In the genomic region with DNA sequence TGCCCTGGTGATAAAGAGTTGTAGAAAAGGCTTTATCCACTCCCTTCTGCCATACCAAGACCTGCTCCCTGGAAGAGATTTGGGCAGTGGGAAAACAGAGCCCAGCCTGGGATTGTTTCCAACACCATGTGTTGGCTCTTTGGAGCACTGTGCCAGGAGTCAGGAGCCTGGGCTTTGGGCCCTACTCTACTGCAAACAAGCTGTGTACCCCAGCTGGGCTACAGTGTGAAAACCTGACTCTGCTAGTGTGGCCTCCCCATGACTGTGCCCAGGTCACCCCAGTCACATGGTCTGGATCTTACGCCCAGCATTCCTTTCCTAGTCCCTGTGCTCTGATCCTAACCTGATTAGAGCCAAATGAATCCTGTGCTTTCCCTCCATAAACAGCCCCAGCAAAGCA, we compare ENCODE assay signal across 16 cellular contexts.
"Had no signal": no experiment of that assay in that cellular context is flagged by ENCODE, and none has a peak within 500 bp of the region (broad histone marks: within the 10 kb centered on the region; RNA-seq: fewer than 3 reads in every experiment).

No MANE protein-coding gene starts in this region.

- H3K36me3 ChIP-seq: ascending aorta, gastrocnemius medialis, heart right ventricle, thoracic aorta, uterus had no signal

- H3K4me3 ChIP-seq: ascending aorta, gastrocnemius medialis, heart right ventricle, skin epidermis, thoracic aorta, uterus had no signal

- H3K4me1 Mint-ChIP-seq: activated naive CD8-positive, alpha-beta T cell treated with anti-CD3 and anti-CD28 coated beads, Interleukin-2, amount 50 U/mL, for 24 hours; stimulated activated naive CD8-positive, alpha-beta T cell treated with anti-CD3 and anti-CD28 coated beads, Interleukin-15, amount 100 ng/mL, for 72 hours had no signal

- H3K27ac ChIP-seq: ascending aorta, gastrocnemius medialis, heart right ventricle, parathyroid adenoma, skin epidermis, thoracic aorta, uterus had no signal

- H3K9me3 ChIP-seq: ascending aorta, gastrocnemius medialis, heart right ventricle, thoracic aorta, uterus had no signal

- H3K9ac ChIP-seq: parathyroid adenoma had no signal

- ATAC-seq: activated CD8-positive, alpha-beta T cell treated with anti-CD3 and anti-CD28 coated beads for 36 hours; activated naive CD8-positive, alpha-beta T cell treated with anti-CD3 and anti-CD28 coated beads, Interleukin-2, amount 50 U/mL, for 24 hours; gastrocnemius medialis; heart right ventricle; stimulated activated naive CD8-positive, alpha-beta T cell treated with anti-CD3 and anti-CD28 coated beads, Interleukin-15, amount 100 ng/mL, for 72 hours had no signal

- H3K4me1 ChIP-seq: ascending aorta, gastrocnemius medialis, parathyroid adenoma, uterus had no signal

- H3K4me3 Mint-ChIP-seq: activated CD8-positive, alpha-beta T cell treated with anti-CD3 and anti-CD28 coated beads for 36 hours; activated naive CD8-positive, alpha-beta T cell treated with anti-CD3 and anti-CD28 coated beads, Interleukin-2, amount 50 U/mL, for 24 hours; stimulated activated naive CD8-positive, alpha-beta T cell treated with anti-CD3 and anti-CD28 coated beads, Interleukin-15, amount 100 ng/mL, for 72 hours had no signal

- H3K79me2 ChIP-seq: parathyroid adenoma had no signal

- H3K9me3 Mint-ChIP-seq: activated CD8-positive, alpha-beta T cell treated with anti-CD3 and anti-CD28 coated beads for 36 hours; activated naive CD8-positive, alpha-beta T cell treated with anti-CD3 and anti-CD28 coated beads, Interleukin-2, amount 50 U/mL, for 24 hours; stimulated activated naive CD8-positive, alpha-beta T cell treated with anti-CD3 and anti-CD28 coated beads, Interleukin-15, amount 100 ng/mL, for 72 hours had no signal

- DNase-seq: activated CD4-positive, alpha-beta T cell treated with anti-CD3 and anti-CD28 coated beads for 4 hours; activated CD8-positive, alpha-beta T cell treated with anti-CD3 and anti-CD28 coated beads for 36 hours; activated naive CD4-positive, alpha-beta T cell treated with Interleukin-2 at 50 U/mL for 16 hours; activated naive CD8-positive, alpha-beta T cell treated with anti-CD3 and anti-CD28 coated beads, Interleukin-2, amount 50 U/mL, for 24 hours; cortex of kidney; effector CD8-positive, alpha-beta T cell; gastrocnemius medialis; heart right ventricle; islet precursor cell; stimulated activated CD4-positive, alpha-beta T cell treated with anti-CD3 and anti-CD28 coated beads, Interleukin-4, amount 100 ng/mL, for 4 hours; stimulated activated naive CD8-positive, alpha-beta T cell treated with anti-CD3 and anti-CD28 coated beads, Interleukin-15, amount 100 ng/mL, for 72 hours; uterus had no signal

- H3K27me3 ChIP-seq: ascending aorta, gastrocnemius medialis, uterus had no signal

- H3K27ac Mint-ChIP-seq: activated CD8-positive, alpha-beta T cell treated with anti-CD3 and anti-CD28 coated beads for 36 hours; activated naive CD8-positive, alpha-beta T cell treated with anti-CD3 and anti-CD28 coated beads, Interleukin-2, amount 50 U/mL, for 24 hours; stimulated activated naive CD8-positive, alpha-beta T cell treated with anti-CD3 and anti-CD28 coated beads, Interleukin-15, amount 100 ng/mL, for 72 hours had no signal
